In the genomic region with DNA sequence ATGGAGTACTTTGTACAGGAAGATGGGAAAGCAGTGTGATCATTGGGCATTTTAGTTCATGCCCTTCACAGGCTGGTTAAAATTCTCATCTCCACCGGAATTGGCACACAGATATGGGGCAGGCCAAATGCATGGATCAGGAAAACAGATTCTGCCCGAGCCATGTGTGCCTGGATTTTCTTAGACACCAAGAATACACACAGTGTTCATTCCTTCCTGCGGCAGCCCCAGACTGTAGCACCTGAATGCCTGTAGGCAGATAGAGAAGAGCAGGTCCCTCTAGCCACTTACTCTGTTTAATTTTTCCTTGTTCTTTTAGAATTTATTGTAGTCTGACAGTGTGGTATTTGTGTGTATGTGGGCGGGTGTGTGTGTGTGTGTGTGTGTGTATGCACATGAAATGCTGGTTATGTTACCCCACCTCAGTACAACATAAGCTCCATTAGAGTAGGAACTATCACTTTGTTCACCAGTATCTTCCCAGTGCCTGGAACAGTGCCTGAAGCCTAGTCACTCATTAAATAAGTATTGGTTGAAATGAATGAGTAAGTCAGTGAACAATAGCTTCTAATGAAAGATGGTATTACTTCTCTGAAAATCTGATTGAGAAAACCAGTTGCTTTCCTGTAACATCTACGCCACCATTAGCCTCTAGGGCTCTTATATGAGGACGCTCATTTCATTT, we compare ENCODE assay signal across 17 cellular contexts. TPM values are rescaled to one million over a fixed set of nuclear protein-coding genes. Genes with fewer than 3 reads are reported as not detected.
DNase-seq lines count a peak whose midpoint lies in the region; ATAC-seq and TF ChIP-seq lines count a peak whose summit lies in the region.
"Had no signal": no experiment of that assay in that cellular context is flagged by ENCODE, and none has a peak within 500 bp of the region (broad histone marks: within the 10 kb centered on the region; RNA-seq: fewer than 3 reads in every experiment).

No MANE protein-coding gene starts in this region.

- no peak overlapping the region for H2BK20ac ChIP-seq in H9 (ENCODE audit: low read depth, low read length, poor library complexity, severe bottlenecking)

- H3K9me3 ChIP-seq in H9 (ENCODE audit: control insufficient read depth, low read depth, low read length) (no peaks in the 10 kb centered on the region), mesenchymal stem cell (ENCODE audit: control insufficient read depth, low read length) (no peaks in the 10 kb centered on the region)
- H3K9me3 ChIP-seq: A549, HAP-1 had no signal

- H2BK120ac ChIP-seq in H9 (ENCODE audit: low read depth, low read length, poor library complexity, severe bottlenecking), result no peak overlapping the region
- H2BK120ac ChIP-seq in mesenchymal stem cell (ENCODE audit: low read depth, low read length), result no peak overlapping the region

- H3K79me1 ChIP-seq in H9 (ENCODE audit: insufficient read depth, low read depth, low read length, poor library complexity, severe bottlenecking) (no peaks in the 10 kb centered on the region), mesenchymal stem cell (replicated peaks; ENCODE audit: low read length, poor library complexity, severe bottlenecking) (no peaks in the 10 kb centered on the region)

- H3K79me2 ChIP-seq in H9 (ENCODE audit: insufficient read depth, low read length), result no peaks in the 10 kb centered on the region

- peaks cover 5 to 8% (median 7%) of the 10 kb centered on the region in 3 experiments; a peak in 5 of 7 replicates for H3K36me3 Mint-ChIP-seq in H9 (ENCODE audit: insufficient read depth in 1 of 3, low read depth in 3 of 3)
- H3K36me3 Mint-ChIP-seq: CD8-positive, alpha-beta T cell had no signal

- H3K4me2 ChIP-seq in H9 (ENCODE audit: insufficient read depth, insufficient read length, low read length) (no peak overlapping the region), mesenchymal stem cell (ENCODE audit: low read length, poor library complexity, severe bottlenecking) (no peak overlapping the region)
- H3K4me2 ChIP-seq: A549 had no signal

- no peaks in the 10 kb centered on the region for H3K27me3 ChIP-seq in H9 (ENCODE audit: insufficient read depth, low read length)
- no peaks in the 10 kb centered on the region for H3K27me3 ChIP-seq in mesenchymal stem cell (ENCODE audit: control insufficient read depth in 1 of 2, insufficient read depth in 1 of 2, low read length in 2 of 2)

- peak overlapping the region in 2 of 3 experiments; percentile 2 to 14; a peak in 1 of 7 replicates for H3K27ac Mint-ChIP-seq in H9
- H3K27ac Mint-ChIP-seq: CD8-positive, alpha-beta T cell had no signal

- no peak overlapping the region for H3K56ac ChIP-seq in H9 (ENCODE audit: insufficient read length, low read depth, low read length)

- H3K23me2 ChIP-seq in H9 (ENCODE audit: insufficient read length, low read depth, low read length, poor library complexity, severe bottlenecking), result no peaks in the 10 kb centered on the region

- H3K4ac ChIP-seq in H9 (ENCODE audit: low read depth, low read length), result no peak overlapping the region
- H3K4ac ChIP-seq in mesenchymal stem cell (ENCODE audit: low read depth in 1 of 2, low read length in 2 of 2), result no peak overlapping the region

- no CpG with 5 or more reads among the region's 6 CpGs for WGBS in H9 (ENCODE audit: extremely low coverage, insufficient read length, low lambda C conversion rate)
- WGBS in mesenchymal stem cell, result 92% methylated on average over 5 of the region's 6 CpGs

- H3K4me3 ChIP-seq in AG10803 (ENCODE audit: low read length) (no peak overlapping the region), mesenchymal stem cell (ENCODE audit: insufficient read depth in 1 of 2, low read depth in 1 of 2, low read length in 2 of 2) (no peak overlapping the region)
- H3K4me3 ChIP-seq: A549, HAP-1 had no signal

- H2AFZ ChIP-seq in H9 (ENCODE audit: low read length) (no peak overlapping the region), mesenchymal stem cell (ENCODE audit: low read depth, low read length) (no peak overlapping the region)

- no peak for ATAC-seq in GM19351 (IDR thresholded peaks at IDR 0.05; ENCODE audit: unreplicated experiment)
- ATAC-seq: A549; CD8-positive, alpha-beta T cell had no signal

- H2BK15ac ChIP-seq in H9 (ENCODE audit: low read depth, low read length) (no peak overlapping the region), mesenchymal stem cell (ENCODE audit: low read depth, poor library complexity, severe bottlenecking) (no peak overlapping the region)

- H3K36me3 ChIP-seq in mesenchymal stem cell (ENCODE audit: control insufficient read depth in 1 of 2, insufficient read depth in 2 of 2, low read depth in 1 of 2, low read length in 2 of 2), result no peaks in the 10 kb centered on the region
- H3K36me3 ChIP-seq: HAP-1 had no signal

- H3K9me3 Mint-ChIP-seq in H9, result peaks cover 9 to 11% of the 10 kb centered on the region in 2 experiments; a peak in 4 of 5 replicates
- H3K9me3 Mint-ChIP-seq: CD8-positive, alpha-beta T cell; IgD-negative memory B cell had no signal

- no peak for TF ChIP-seq CTCF in AG10803 (conservative IDR thresholded peaks at IDR 0.05; ENCODE audit: low read length)
- TF ChIP-seq CTCF in H9 (conservative IDR thresholded peaks at IDR 0.05), result no peak

- H3K14ac ChIP-seq in H9 (ENCODE audit: insufficient read depth, low read length), result no peak overlapping the region
- no peak overlapping the region for H3K14ac ChIP-seq in mesenchymal stem cell (ENCODE audit: low read length in 2 of 2)

- H4K8ac ChIP-seq in H9 (replicated peaks; ENCODE audit: insufficient read length, low read depth, low read length), result no peak overlapping the region
- H4K8ac ChIP-seq in mesenchymal stem cell (ENCODE audit: low read length), result no peak overlapping the region

- H4K20me1 ChIP-seq in H9 (ENCODE audit: control insufficient read depth, insufficient read depth, insufficient read length), result no peaks in the 10 kb centered on the region

- H3K27me3 Mint-ChIP-seq in H9 (ENCODE audit: low read depth), result peaks cover 2% of the 10 kb centered on the region; the same call in 1 of the 2 replicates
- H3K27me3 Mint-ChIP-seq: IgD-negative memory B cell had no signal

- no peak overlapping the region for H3K23ac ChIP-seq in H9 (ENCODE audit: insufficient read length, low read depth, low read length)
- H3K23ac ChIP-seq in mesenchymal stem cell (ENCODE audit: low read length in 2 of 2), result no peak overlapping the region

- H3K9ac ChIP-seq in H9 (ENCODE audit: extremely low read depth, insufficient read length, low read length) (no peak overlapping the region), mesenchymal stem cell (ENCODE audit: low read length) (no peak overlapping the region)

- H3K18ac ChIP-seq in H9 (ENCODE audit: insufficient read length, low read depth, low read length), result no peak overlapping the region
- H3K18ac ChIP-seq in mesenchymal stem cell (ENCODE audit: low read depth in 1 of 2, low read length in 2 of 2), result no peak overlapping the region

- H3K4me1 ChIP-seq in H9 (ENCODE audit: insufficient read depth, low read length) (no peaks in the 10 kb centered on the region; the same call in 1 of the 2 replicates), mesenchymal stem cell (ENCODE audit: control insufficient read depth, insufficient read depth, low read depth, low read length) (peaks cover 1% of the 10 kb centered on the region)
- H3K4me1 ChIP-seq: A549 had no signal

- H4K91ac ChIP-seq in H9 (ENCODE audit: insufficient read length, low read depth, low read length), result no peak overlapping the region
- no peak overlapping the region for H4K91ac ChIP-seq in mesenchymal stem cell (ENCODE audit: low read length)

- DNase-seq in AG10803 (ENCODE audit: low read depth), result peak; percentile 10
- no peak for DNase-seq in H9
- peak; percentile 8 for DNase-seq in kidney tubule cell (ENCODE audit: low spot score)
- DNase-seq in mucosa of gallbladder (ENCODE audit: low spot score), result peak; percentile 33
- DNase-seq in NCI-H1105 treated with DMSO at 0.1 percent for 48 hours (lab: John Stamatoyannopoulos, UW), result no peak
- DNase-seq in mesenchymal stem cell, result no peak
- DNase-seq: CD8-positive, alpha-beta T cell; COR-L47; DMS153; DND-41; GDM1; GOT3 had no signal

- H3K27ac ChIP-seq in H9 (ENCODE audit: insufficient read length, low read depth, low read length) (no peak overlapping the region), mesenchymal stem cell (ENCODE audit: low read length, poor library complexity, severe bottlenecking) (no peak overlapping the region)
- H3K27ac ChIP-seq: A549 had no signal

- no peak overlapping the region for H3K4me3 Mint-ChIP-seq in H9
- H3K4me3 Mint-ChIP-seq: CD14-positive monocyte; CD8-positive, alpha-beta T cell; IgD-negative memory B cell had no signal

- H2AK5ac ChIP-seq in H9 (ENCODE audit: insufficient read length, low read length) (no peak overlapping the region), mesenchymal stem cell (ENCODE audit: low read length, severe bottlenecking) (no peak overlapping the region)

- H3K4me1 Mint-ChIP-seq in H9, result peaks cover 19 to 22% of the 10 kb centered on the region in 2 experiments
- H3K4me1 Mint-ChIP-seq: IgD-negative memory B cell had no signal

- H2BK12ac ChIP-seq in H9 (ENCODE audit: insufficient read length, low read depth, low read length) (no peak overlapping the region), mesenchymal stem cell (ENCODE audit: low read length in 2 of 2) (no peak overlapping the region)

- no peak overlapping the region for H4K5ac ChIP-seq in H9 (ENCODE audit: insufficient read length, low read depth, low read length)

- H2BK5ac ChIP-seq in H9 (ENCODE audit: insufficient read length, low read length) (no peak overlapping the region), mesenchymal stem cell (ENCODE audit: low read depth, low read length, poor library complexity, severe bottlenecking) (no peak overlapping the region)

- H3T11ph ChIP-seq in H9 (ENCODE audit: low read length), result no peak overlapping the region

RNA-seq across cellular contexts. Expression of a gene that starts 41.7 kb away (rescaled TPM):
- total RNA-seq in H9 (2021) (4.8 and 5.2 TPM in 2 replicates), mucosa of gallbladder (112 TPM)
- polyA plus RNA-seq in mesenchymal stem cell (2013, experiment 1 of 2), result 6.9 TPM
- 5.3 TPM for polyA plus RNA-seq in mesenchymal stem cell (2013, experiment 2 of 2)

Comparison
In these comparisons a context has a peak if more than half of its experiments do, and no peak if none do; other contexts are left out.
1. DNase-seq: peak in AG10803 (single experiment), kidney tubule cell (single experiment) and mucosa of gallbladder (single experiment); none in H9 (single experiment), NCI-H1105 treated with DMSO at 0.1 percent for 48 hours (single experiment) and mesenchymal stem cell (single experiment).
2. RNA of a gene that starts 41.7 kb away (total RNA-seq): 112 TPM in mucosa of gallbladder (single experiment); 4.8 to 5.2 TPM in H9; every median in the first group is over 10 times any median in the second.